ENCODE assay signal across 8 cellular contexts in the genomic region with DNA sequence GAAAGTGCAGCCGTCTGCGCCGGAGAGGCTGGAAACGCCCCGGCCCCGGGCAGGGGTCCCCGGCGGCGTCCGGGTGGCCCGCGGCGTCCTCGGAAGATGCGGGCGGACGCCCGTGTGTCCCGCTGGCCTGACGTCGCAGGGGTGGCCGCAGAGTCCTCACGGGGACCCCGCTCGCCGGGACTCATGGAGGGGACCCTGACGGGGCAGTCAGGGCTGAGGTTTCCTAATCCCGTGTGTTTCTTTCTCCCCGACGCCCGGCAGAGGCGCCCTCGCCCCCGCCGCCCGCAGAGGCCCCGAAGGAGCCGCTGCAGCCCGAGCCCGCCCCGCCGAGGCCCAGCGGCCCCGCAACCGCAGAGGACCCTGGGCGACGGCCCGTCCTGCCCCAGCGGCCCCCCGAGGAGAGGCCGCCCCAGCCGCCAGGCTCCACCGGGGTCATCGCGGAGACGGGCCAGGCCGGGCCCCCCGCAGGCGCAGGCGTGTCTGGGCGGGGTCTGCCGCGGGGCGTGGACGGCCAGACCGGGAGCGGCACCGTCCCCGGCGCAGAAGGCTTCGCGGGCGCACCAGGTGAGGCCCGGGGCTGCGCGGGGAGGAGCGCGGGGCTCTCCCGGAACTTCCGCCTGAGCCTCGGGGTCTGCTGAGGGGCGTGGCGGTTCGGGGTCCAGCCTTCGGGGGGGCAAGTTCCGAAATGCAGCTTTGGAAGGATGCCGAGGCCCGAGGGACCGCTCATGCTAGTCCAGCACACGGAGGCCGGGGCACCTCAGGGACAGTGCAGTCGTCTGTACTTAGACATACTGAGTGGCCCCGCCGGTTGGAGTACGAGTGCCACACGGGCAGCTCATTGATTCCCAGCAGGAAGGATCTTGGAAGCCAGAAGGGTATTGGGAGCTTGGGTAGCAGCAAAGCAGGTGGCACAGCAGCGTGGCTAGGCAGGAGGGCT. TPM values are rescaled to one million over a fixed set of nuclear protein-coding genes. Genes with fewer than 3 reads are reported as not detected.
DNase-seq lines count a peak whose midpoint lies in the region; ATAC-seq and TF ChIP-seq lines count a peak whose summit lies in the region.

No MANE protein-coding gene starts in this region.

- H3K27ac Mint-ChIP-seq in activated CD4-positive, alpha-beta memory T cell treated with anti-CD3 and anti-CD28 coated beads for 36 hours = peak overlapping the region; percentile 60
- H3K27ac Mint-ChIP-seq in natural killer cell (peak overlapping the region; percentile 19 to 75), type B pancreatic cell (no peak overlapping the region)

- H3K36me3 ChIP-seq in KMS-11 (ENCODE audit: insufficient read depth) = no peaks in the 10 kb centered on the region

- no peaks in the 10 kb centered on the region for H3K9me3 Mint-ChIP-seq in activated CD4-positive, alpha-beta memory T cell treated with anti-CD3 and anti-CD28 coated beads for 36 hours
- no peaks in the 10 kb centered on the region for H3K9me3 Mint-ChIP-seq in natural killer cell
- no peaks in the 10 kb centered on the region for H3K9me3 Mint-ChIP-seq in type B pancreatic cell

- H3K27me3 ChIP-seq in KMS-11 (ENCODE audit: insufficient read depth, low read depth) = no peaks in the 10 kb centered on the region

- no peaks in the 10 kb centered on the region for H3K79me2 ChIP-seq in KMS-11 (ENCODE audit: insufficient read depth, low read depth)

- no peak overlapping the region; the same call in 1 of the 2 replicates for H3K4me2 ChIP-seq in KMS-11

- H3K27me3 Mint-ChIP-seq in activated CD4-positive, alpha-beta memory T cell treated with anti-CD3 and anti-CD28 coated beads for 36 hours = no peaks in the 10 kb centered on the region
- H3K27me3 Mint-ChIP-seq in natural killer cell (ENCODE audit: low read depth in 2 of 2) (no peaks in the 10 kb centered on the region), type B pancreatic cell (peaks cover 24% of the 10 kb centered on the region)

- POLR2A ChIA-PET in activated CD4-positive, alpha-beta memory T cell treated with anti-CD3 and anti-CD28 coated beads for 36 hours (lab: Charles Lee) = interaction anchor here (0.6 to 1.3 kb wide), 3 partner anchors 10 to 250 kb away, joined by 3 to 4 read pairs (median 3); no protein-coding TSS in a partner anchor

- H3K4me3 ChIP-seq in KMS-11 (IDR thresholded peaks at IDR 0.05; ENCODE audit: insufficient read depth, low read depth, low read length) (no peak overlapping the region), epithelial cell of proximal tubule (ENCODE audit: low read depth, low read length) (peak overlapping the region; percentile 70)

- intact Hi-C loops in activated CD4-positive, alpha-beta memory T cell treated with anti-CD3 and anti-CD28 coated beads for 36 hours (cut with micrococcal nuclease) = loop anchor here (2.0 kb wide), 1 partner anchor 60 kb away; a partner anchor contains a TSS
- intact Hi-C loops in natural killer cell (cut with micrococcal nuclease) = no loop called here

- CTCF ChIA-PET in activated CD4-positive, alpha-beta memory T cell treated with anti-CD3 and anti-CD28 coated beads for 36 hours (lab: Charles Lee) = interaction anchor here (1.1 kb wide), 1 partner anchor 256 kb away, joined by 3 read pairs; no protein-coding TSS in a partner anchor

- no peaks in the 10 kb centered on the region for H4K20me1 ChIP-seq in KMS-11 (ENCODE audit: insufficient read depth)

- no peak for TF ChIP-seq CTCF in KMS-11 (conservative IDR thresholded peaks at IDR 0.05; ENCODE audit: low read depth, low read length)
- peak; percentile 28 for TF ChIP-seq CTCF in epithelial cell of proximal tubule (conservative IDR thresholded peaks at IDR 0.05; ENCODE audit: low read depth, low read length)
- TF ChIP-seq CTCF in natural killer cell (IDR thresholded peaks at IDR 0.05) = no peak
- peak; percentile 59 for TF ChIP-seq CTCF in type B pancreatic cell (conservative IDR thresholded peaks at IDR 0.05)

- H3K4me3 Mint-ChIP-seq in activated CD4-positive, alpha-beta memory T cell treated with anti-CD3 and anti-CD28 coated beads for 36 hours = peak overlapping the region; percentile 83
- H3K4me3 Mint-ChIP-seq in natural killer cell (peak overlapping the region; percentile 84), type B pancreatic cell (peak overlapping the region; percentile 76)

- peak overlapping the region; percentile 41 for H2AFZ ChIP-seq in KMS-11 (ENCODE audit: low read depth)

- H3K9ac ChIP-seq in KMS-11 = peak overlapping the region; percentile 9; the same call in 1 of the 2 replicates

- ATAC-seq in GM21423 (IDR thresholded peaks at IDR 0.05; ENCODE audit: unreplicated experiment) (peak; percentile 57), natural killer cell (peak; percentile 65 to 74 (median 72))

- DNase-seq in EL = peak; percentile 36
- DNase-seq in activated CD4-positive, alpha-beta memory T cell treated with anti-CD3 and anti-CD28 coated beads for 36 hours = peak; percentile 56
- DNase-seq in epithelial cell of proximal tubule (ENCODE audit: low read depth) = no peak
- peak; percentile 38 for DNase-seq in natural killer cell
- no peak for DNase-seq in type B pancreatic cell (ENCODE audit: extremely low spot score, unreplicated experiment)
- DNase-seq in NCI-H1930 (lab: John Stamatoyannopoulos, UW) = no peak

- peaks cover 7% of the 10 kb centered on the region for H3K36me3 Mint-ChIP-seq in activated CD4-positive, alpha-beta memory T cell treated with anti-CD3 and anti-CD28 coated beads for 36 hours
- H3K36me3 Mint-ChIP-seq in natural killer cell (no peaks in the 10 kb centered on the region), type B pancreatic cell (peaks cover 6% of the 10 kb centered on the region)

- no peak overlapping the region for H3K27ac ChIP-seq in KMS-11

- peaks cover 13% of the 10 kb centered on the region for H3K4me1 Mint-ChIP-seq in activated CD4-positive, alpha-beta memory T cell treated with anti-CD3 and anti-CD28 coated beads for 36 hours (ENCODE audit: low read depth)
- H3K4me1 Mint-ChIP-seq in natural killer cell (peaks cover 9 to 24% of the 10 kb centered on the region in 2 donors), type B pancreatic cell (ENCODE audit: unreplicated experiment) (peaks cover 7% of the 10 kb centered on the region)

- H3K4me1 ChIP-seq in KMS-11 (ENCODE audit: low read depth, poor library complexity, severe bottlenecking) = no peaks in the 10 kb centered on the region

RNA-seq across cellular contexts. Expression of a gene that starts 60.0 kb away (rescaled TPM):
- 10 to 100 TPM; 18.7 to 20.1 TPM for total RNA-seq in activated CD4-positive, alpha-beta memory T cell treated with anti-CD3 and anti-CD28 coated beads for 36 hours
- total RNA-seq in epithelial cell of proximal tubule (13.2 and 19.8 TPM in 2 replicates), natural killer cell (10 to 100 TPM in 1 of 3 donors, 1 to 10 TPM in 2; 8.4 to 25.6 (median 9.8) TPM), type B pancreatic cell (ENCODE audit: low replicate concordance) (3.6 and 9.4 TPM in 2 replicates)

Comparison
In these comparisons a context has a peak if more than half of its experiments do, and no peak if none do; other contexts are left out.
1. DNase-seq: peak in EL (single experiment), activated CD4-positive, alpha-beta memory T cell treated with anti-CD3 and anti-CD28 coated beads for 36 hours (single experiment) and natural killer cell (single experiment); none in epithelial cell of proximal tubule (single experiment), type B pancreatic cell (single experiment) and NCI-H1930 (0 of 2).
2. CTCF ChIP-seq: peak in epithelial cell of proximal tubule (single experiment) and type B pancreatic cell (single experiment); none in KMS-11 (single experiment) and natural killer cell (single experiment).
3. Peak in every context shown above with its lines, with median percentiles within 50 percentile points of each other: H3K4me3 Mint-ChIP-seq.